ENCODE assay signal across 8 cellular contexts in genomic region chr6:159174263-159174974, GRCh38. TPM values are rescaled to one million over a fixed set of nuclear protein-coding genes. Genes with fewer than 3 reads are reported as not detected.
DNase-seq lines count a peak whose midpoint lies in the region; ATAC-seq lines count a peak whose summit lies in the region.

No MANE protein-coding gene starts in this region.

- no peaks in the 10 kb centered on the region for H3K4me1 ChIP-seq in endocrine pancreas (ENCODE audit: control insufficient read depth, insufficient read depth, low read length)

- H3K36me3 ChIP-seq in endocrine pancreas (ENCODE audit: control insufficient read depth, insufficient read depth, low read length) = no peaks in the 10 kb centered on the region

- no peaks in the 10 kb centered on the region for H3K9me3 Mint-ChIP-seq in activated CD8-positive, alpha-beta memory T cell treated with anti-CD3 and anti-CD28 coated beads, Interleukin-2, amount 10 ng/mL, durations not matched to agents 7 days and 5 days (ENCODE audit: low read depth)

- H3K27me3 Mint-ChIP-seq in activated CD8-positive, alpha-beta memory T cell treated with anti-CD3 and anti-CD28 coated beads, Interleukin-2, amount 10 ng/mL, durations not matched to agents 7 days and 5 days = peaks cover 63% of the 10 kb centered on the region

- H3K4me3 Mint-ChIP-seq in activated CD8-positive, alpha-beta memory T cell treated with anti-CD3 and anti-CD28 coated beads, Interleukin-2, amount 10 ng/mL, durations not matched to agents 7 days and 5 days = no peak overlapping the region

- no peaks in the 10 kb centered on the region for H3K36me3 Mint-ChIP-seq in activated CD8-positive, alpha-beta memory T cell treated with anti-CD3 and anti-CD28 coated beads, Interleukin-2, amount 10 ng/mL, durations not matched to agents 7 days and 5 days

- DNase-seq in AML-193 (lab: John Stamatoyannopoulos, UW) = peak; percentile 71 to 73
- peak; percentile 52 for DNase-seq in NOMO-1 treated with DMSO at 0.1 percent for 48 hours (lab: John Stamatoyannopoulos, UW; ENCODE audit: unreplicated experiment)
- peak; percentile 79 for DNase-seq in activated CD8-positive, alpha-beta memory T cell treated with anti-CD3 and anti-CD28 coated beads, Interleukin-2, amount 10 ng/mL, durations not matched to agents 7 days and 5 days
- DNase-seq in middle frontal gyrus (ENCODE audit: extremely low spot score, low spot score) = peak; percentile 50
- DNase-seq in stimulated activated CD8-positive, alpha-beta memory T cell treated with anti-CD3 and anti-CD28 coated beads, Interleukin-7, amount 100 ng/mL, for 48 hours (ENCODE audit: extremely low read depth in 1 of 2, low read depth in 1 of 2) = peak; percentile 40 to 47

- CTCF ChIA-PET in activated CD8-positive, alpha-beta memory T cell treated with anti-CD3 and anti-CD28 coated beads, Interleukin-2, amount 10 ng/mL, durations not matched to agents 7 days and 5 days (lab: Charles Lee) = interaction anchor here (0.6 to 6.2 kb wide), 20 partner anchors 9 to 505 kb away, joined by 3 to 57 read pairs (median 3); no protein-coding TSS in a partner anchor

- H3K4me3 ChIP-seq in endocrine pancreas (ENCODE audit: control insufficient read depth, insufficient read depth, low read length) = no peak overlapping the region

- no peak overlapping the region for H3K27ac Mint-ChIP-seq in activated CD8-positive, alpha-beta memory T cell treated with anti-CD3 and anti-CD28 coated beads, Interleukin-2, amount 10 ng/mL, durations not matched to agents 7 days and 5 days

- peaks cover 6% of the 10 kb centered on the region for H3K27me3 ChIP-seq in endocrine pancreas (ENCODE audit: control insufficient read depth, insufficient read depth, low read length)

- no peaks in the 10 kb centered on the region for H3K9me3 ChIP-seq in endocrine pancreas (ENCODE audit: control insufficient read depth, low read length)

- H3K4me1 Mint-ChIP-seq in activated CD8-positive, alpha-beta memory T cell treated with anti-CD3 and anti-CD28 coated beads, Interleukin-2, amount 10 ng/mL, durations not matched to agents 7 days and 5 days = peaks cover 8% of the 10 kb centered on the region

- peak; percentile 59 for ATAC-seq in GM19025 (IDR thresholded peaks at IDR 0.05; ENCODE audit: low read depth, unreplicated experiment)
- ATAC-seq in HG03469 (IDR thresholded peaks at IDR 0.05; ENCODE audit: unreplicated experiment) = peak; percentile 70
- ATAC-seq in activated CD8-positive, alpha-beta memory T cell treated with anti-CD3 and anti-CD28 coated beads, Interleukin-2, amount 10 ng/mL, durations not matched to agents 7 days and 5 days = peak; percentile 84

- H3K9ac ChIP-seq in endocrine pancreas (ENCODE audit: control insufficient read depth, insufficient read depth, low read length) = peak overlapping the region; percentile 26

RNA-seq across cellular contexts. Expression of gene FNDC1, which starts 5.2 kb away (rescaled TPM):
- not detected for total RNA-seq in activated CD8-positive, alpha-beta memory T cell treated with anti-CD3 and anti-CD28 coated beads, Interleukin-2, amount 10 ng/mL, durations not matched to agents 7 days and 5 days
